In genomic region chr6:56803594-56803993, GRCh38 we compare ENCODE assay signal across 12 cellular contexts.
DNase-seq lines count a peak whose midpoint lies in the region; ATAC-seq and TF ChIP-seq lines count a peak whose summit lies in the region.
"Had no signal": no experiment of that assay in that cellular context is flagged by ENCODE, and none has a peak within 500 bp of the region (broad histone marks: within the 10 kb centered on the region; RNA-seq: fewer than 3 reads in every experiment).

No MANE protein-coding gene starts in this region.

- H3K79me1 ChIP-seq in mesenchymal stem cell (replicated peaks; ENCODE audit: low read length, poor library complexity, severe bottlenecking): no peaks in the 10 kb centered on the region

- DNase-seq in AG09319 (ENCODE audit: extremely low read depth, low read depth): peak; percentile 40
- DNase-seq in HCT116 (ENCODE audit: low read depth, low spot score): no peak
- peak; percentile 88 for DNase-seq in adipocyte (ENCODE audit: low read depth)
- DNase-seq in mesenchymal stem cell: peak; percentile 64
- DNase-seq in NCI-H146 (lab: John Stamatoyannopoulos, UW): no peak
- no peak for DNase-seq in occipital lobe (lab: John Stamatoyannopoulos, UW)
- DNase-seq in left colon: no peak
- no peak for DNase-seq in stimulated activated naive B cell treated with anti-CD40 and anti-IgM and Interleukin-4, amounts not matched to agents 10 μg/mL and 1 μg/mL and 100 μg/mL, for 72 hours
- DNase-seq: heart right ventricle, MM.1S had no signal

- H2BK15ac ChIP-seq in mesenchymal stem cell (ENCODE audit: low read depth, poor library complexity, severe bottlenecking): no peak overlapping the region

- H3K9me2 ChIP-seq in HCT116 (ENCODE audit: insufficient read depth): no peaks in the 10 kb centered on the region

- no peaks in the 10 kb centered on the region for H3K27me3 Mint-ChIP-seq in stimulated activated naive B cell treated with anti-CD40 and anti-IgM and Interleukin-4, amounts not matched to agents 10 μg/mL and 1 μg/mL and 100 μg/mL, for 72 hours
- H3K27me3 Mint-ChIP-seq: B cell had no signal

- TF ChIP-seq POLR2A in HCT116 (IDR thresholded peaks at IDR 0.05; ENCODE audit: borderline replicate concordance, extremely low read depth, insufficient read depth, insufficient read length): no peak

- no peak overlapping the region for H2AK5ac ChIP-seq in mesenchymal stem cell (ENCODE audit: low read length, severe bottlenecking)

- ATAC-seq in HCT116 (no peak), left colon (no peak)
- no peak for ATAC-seq in stimulated activated naive B cell treated with anti-CD40 and anti-IgM and Interleukin-4, amounts not matched to agents 10 μg/mL and 1 μg/mL and 100 μg/mL, for 72 hours (replicated peaks)

- H3K36me3 Mint-ChIP-seq in stimulated activated naive B cell treated with anti-CD40 and anti-IgM and Interleukin-4, amounts not matched to agents 10 μg/mL and 1 μg/mL and 100 μg/mL, for 72 hours: no peaks in the 10 kb centered on the region

- H3K9me3 Mint-ChIP-seq in stimulated activated naive B cell treated with anti-CD40 and anti-IgM and Interleukin-4, amounts not matched to agents 10 μg/mL and 1 μg/mL and 100 μg/mL, for 72 hours: no peaks in the 10 kb centered on the region

- H2AFZ ChIP-seq in HCT116 (ENCODE audit: low read depth, low read length, poor library complexity, severe bottlenecking) (no peak overlapping the region), mesenchymal stem cell (ENCODE audit: low read depth, low read length) (no peak overlapping the region)

- H3K4me3 ChIP-seq in HCT116 (replicated peaks in 1 of 2; ENCODE audit: low read depth in 1 of 2, low read length in 2 of 2) (no peak overlapping the region), adipocyte (ENCODE audit: low read length) (peak overlapping the region; percentile 42), mesenchymal stem cell (ENCODE audit: insufficient read depth in 1 of 2, low read depth in 1 of 2, low read length in 2 of 2) (peak overlapping the region in 1 of 2 experiments; percentile 10)
- H3K4me3 ChIP-seq: heart right ventricle, lung had no signal

- H3K23ac ChIP-seq in mesenchymal stem cell (ENCODE audit: low read length in 2 of 2): no peak overlapping the region

- no peak overlapping the region for H3K14ac ChIP-seq in mesenchymal stem cell (ENCODE audit: low read length in 2 of 2)

- POLR2A ChIA-PET in HCT116 (lab: Charles Lee): no interaction called here

- peaks cover 89% of the 10 kb centered on the region for H3K79me2 ChIP-seq in HCT116 (ENCODE audit: insufficient read depth, low read length)

- H2BK5ac ChIP-seq in mesenchymal stem cell (ENCODE audit: low read depth, low read length, poor library complexity, severe bottlenecking): no peak overlapping the region

- no peak overlapping the region for H2BK12ac ChIP-seq in mesenchymal stem cell (ENCODE audit: low read length in 2 of 2)

- no peak for TF ChIP-seq RAD21 in HCT116 (IDR thresholded peaks at IDR 0.05; ENCODE audit: low read depth)

- intact Hi-C loops in HCT116 (cut with micrococcal nuclease) (no loop called here), left colon (cut with DNase I, micrococcal nuclease) (no loop called here)

- H3K36me3 ChIP-seq in HCT116 (ENCODE audit: control insufficient read depth in 1 of 2, insufficient read depth in 2 of 2, low read length in 2 of 2) (no peaks in the 10 kb centered on the region), adipocyte (ENCODE audit: control insufficient read depth, insufficient read depth, low read length, severe bottlenecking) (no peaks in the 10 kb centered on the region), mesenchymal stem cell (ENCODE audit: control insufficient read depth in 1 of 2, insufficient read depth in 2 of 2, low read depth in 1 of 2, low read length in 2 of 2) (no peaks in the 10 kb centered on the region)
- H3K36me3 ChIP-seq: heart right ventricle had no signal

- H3K27ac ChIP-seq in HCT116 (ENCODE audit: low read depth, low read length) (peak overlapping the region; percentile 17; the same call in 1 of the 2 replicates), mesenchymal stem cell (ENCODE audit: low read length, poor library complexity, severe bottlenecking) (peak overlapping the region; percentile 90)

- BruUV-seq in HCT116 (replicated peaks; lab: Mats Ljungman, UMichigan): no TSS peak

- TF ChIP-seq CTCF in AG09319 (IDR thresholded peaks at IDR 0.05; ENCODE audit: low read depth, low read length) (no peak), HCT116 (IDR thresholded peaks at IDR 0.05 in 2 of 3, conservative IDR thresholded peaks at IDR 0.05 in 1 of 3; ENCODE audit: borderline replicate concordance in 1 of 3, insufficient read depth in 1 of 3, low read depth in 2 of 3, low read length in 2 of 3) (no peak)

- H3K4me1 Mint-ChIP-seq in stimulated activated naive B cell treated with anti-CD40 and anti-IgM and Interleukin-4, amounts not matched to agents 10 μg/mL and 1 μg/mL and 100 μg/mL, for 72 hours: no peaks in the 10 kb centered on the region
- H3K4me1 Mint-ChIP-seq: B cell had no signal

- H3K4me1 ChIP-seq in HCT116 (ENCODE audit: control insufficient read depth in 1 of 2, insufficient read depth in 2 of 2, low read length in 2 of 2) (peaks cover 35 to 47% of the 10 kb centered on the region in 2 experiments), adipocyte (ENCODE audit: control insufficient read depth, insufficient read depth, low read length) (peaks cover 75% of the 10 kb centered on the region), mesenchymal stem cell (ENCODE audit: control insufficient read depth, insufficient read depth, low read depth, low read length) (peaks cover 7% of the 10 kb centered on the region)

- H3K9me3 ChIP-seq in HCT116 (ENCODE audit: control insufficient read depth in 1 of 2, insufficient read depth in 1 of 2, low read depth in 1 of 2, low read length in 2 of 2) (no peaks in the 10 kb centered on the region), adipocyte (ENCODE audit: control insufficient read depth, low read length) (no peaks in the 10 kb centered on the region), mesenchymal stem cell (ENCODE audit: control insufficient read depth, low read length) (no peaks in the 10 kb centered on the region)
- H3K9me3 ChIP-seq: heart right ventricle had no signal

- no peak overlapping the region for H3K27ac Mint-ChIP-seq in stimulated activated naive B cell treated with anti-CD40 and anti-IgM and Interleukin-4, amounts not matched to agents 10 μg/mL and 1 μg/mL and 100 μg/mL, for 72 hours
- H3K27ac Mint-ChIP-seq: B cell had no signal

- H4K91ac ChIP-seq in mesenchymal stem cell (ENCODE audit: low read length): no peak overlapping the region

- WGBS in mesenchymal stem cell: 22% methylated on average over 2 of the region's 2 CpGs

- H3K9ac ChIP-seq in HCT116 (ENCODE audit: low read length) (no peak overlapping the region), adipocyte (ENCODE audit: low read length) (peak overlapping the region; percentile 33), mesenchymal stem cell (ENCODE audit: low read length) (peak overlapping the region; percentile 23)

- CTCF ChIA-PET in HCT116 (lab: Charles Lee): no interaction called here

- no peak overlapping the region for H4K8ac ChIP-seq in mesenchymal stem cell (ENCODE audit: low read length)

- H3K4me2 ChIP-seq in HCT116 (ENCODE audit: low read length): peak overlapping the region; percentile 4; the same call in 1 of the 2 replicates
- H3K4me2 ChIP-seq in mesenchymal stem cell (ENCODE audit: low read length, poor library complexity, severe bottlenecking): no peak overlapping the region

- H4K20me1 ChIP-seq in HCT116 (ENCODE audit: insufficient read depth): 0 out of 2 replicates have a peak, but pooled peaks cover 4% of the 10 kb centered on the region

- H3K27me3 ChIP-seq in HCT116 (ENCODE audit: insufficient read depth, low read length): no peaks in the 10 kb centered on the region
- H3K27me3 ChIP-seq in adipocyte (replicated peaks; ENCODE audit: control insufficient read depth, insufficient read depth, low read length): no peaks in the 10 kb centered on the region
- no peaks in the 10 kb centered on the region for H3K27me3 ChIP-seq in mesenchymal stem cell (ENCODE audit: control insufficient read depth in 1 of 2, insufficient read depth in 1 of 2, low read length in 2 of 2)
- H3K27me3 ChIP-seq: heart right ventricle had no signal

- no peak overlapping the region for H3K18ac ChIP-seq in mesenchymal stem cell (ENCODE audit: low read depth in 1 of 2, low read length in 2 of 2)

- H2BK120ac ChIP-seq in mesenchymal stem cell (ENCODE audit: low read depth, low read length): no peak overlapping the region

- H3K4me3 Mint-ChIP-seq in stimulated activated naive B cell treated with anti-CD40 and anti-IgM and Interleukin-4, amounts not matched to agents 10 μg/mL and 1 μg/mL and 100 μg/mL, for 72 hours: no peak overlapping the region
- H3K4me3 Mint-ChIP-seq: B cell had no signal

- RAD21 ChIA-PET in HCT116 (lab: Charles Lee; ENCODE audit: low non-redundant PET in 1 of 2, low total read pairs in 2 of 2, uncharacterized antibody in 2 of 2, unreplicated experiment in 2 of 2): no interaction called here

- no peak overlapping the region for H3K4ac ChIP-seq in mesenchymal stem cell (ENCODE audit: low read depth in 1 of 2, low read length in 2 of 2)

TF ChIP-seq in HCT116, 20 proteins besides CTCF, POLR2A, EP300 and RAD21 (continues in another document):
- no peak for TF ChIP-seq ATF3 (IDR thresholded peaks at IDR 0.05)
- no peak for TF ChIP-seq SP1 (IDR thresholded peaks at IDR 0.05; ENCODE audit: low read depth)
- TF ChIP-seq ELF1 (IDR thresholded peaks at IDR 0.05; ENCODE audit: borderline replicate concordance, low read depth): no peak
- no peak for TF ChIP-seq YY1 (IDR thresholded peaks at IDR 0.05; ENCODE audit: extremely low read depth, insufficient replicate concordance, low read depth, low read length)
- TF ChIP-seq TCF7L2 (IDR thresholded peaks at IDR 0.05; ENCODE audit: borderline replicate concordance, extremely low read depth, insufficient read depth, insufficient read length): no peak
- TF ChIP-seq CBX3 (IDR thresholded peaks at IDR 0.05; ENCODE audit: low read depth): no peak
- no peak for TF ChIP-seq CEBPB (IDR thresholded peaks at IDR 0.05; ENCODE audit: low read depth)
- TF ChIP-seq SIN3A (IDR thresholded peaks at IDR 0.05; ENCODE audit: low read depth): no peak
- no peak for TF ChIP-seq MAX (IDR thresholded peaks at IDR 0.05)

Comparison
In these comparisons a context has a peak if more than half of its experiments do, and no peak if none do; other contexts are left out.
1. DNase-seq: peak in AG09319 (single experiment), adipocyte (single experiment) and mesenchymal stem cell (single experiment); none in HCT116 (single experiment), NCI-H146 (single experiment), occipital lobe (single experiment), left colon (0 of 2) and stimulated activated naive B cell treated with anti-CD40 and anti-IgM and Interleukin-4, amounts not matched to agents 10 μg/mL and 1 μg/mL and 100 μg/mL, for 72 hours (single experiment).